In the genomic region with DNA sequence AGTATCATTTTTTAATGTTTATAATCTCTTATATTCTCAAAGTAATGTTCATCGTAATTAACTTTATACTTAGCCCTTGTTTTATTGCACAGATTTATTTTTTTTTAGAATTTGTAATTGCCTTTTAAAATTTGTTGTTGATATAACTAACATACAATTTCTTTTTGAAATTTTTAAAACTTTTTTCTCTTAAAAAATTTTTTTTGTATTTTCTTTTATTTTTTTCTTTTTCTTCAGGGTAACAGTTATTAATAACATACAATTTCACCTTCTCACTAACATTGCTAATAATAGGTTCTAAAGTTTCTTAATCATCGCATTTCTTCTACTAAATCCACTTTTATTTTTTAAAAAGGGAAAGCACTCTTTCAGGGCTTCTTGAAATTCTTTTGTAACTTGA, we compare ENCODE assay signal across 1 cellular context.
TF ChIP-seq lines count a peak whose summit lies in the region.

No MANE protein-coding gene starts in this region.

TF ChIP-seq in IMR-90, 13 proteins besides CTCF, POLR2A, EP300 and RAD21:
- TF ChIP-seq RCOR1 (IDR thresholded peaks at IDR 0.05; ENCODE audit: insufficient replicate concordance, low read length), result no peak
- TF ChIP-seq NFE2L2 (IDR thresholded peaks at IDR 0.05; ENCODE audit: low read depth, low read length), result no peak
- TF ChIP-seq MXI1 (IDR thresholded peaks at IDR 0.05; ENCODE audit: borderline replicate concordance, low read depth, low read length), result no peak
- no peak for TF ChIP-seq MAFK (IDR thresholded peaks at IDR 0.05; ENCODE audit: low read depth, low read length)
- no peak for TF ChIP-seq BHLHE40 (IDR thresholded peaks at IDR 0.05; ENCODE audit: low read depth, low read length)
- TF ChIP-seq RFX5 (IDR thresholded peaks at IDR 0.05; ENCODE audit: low read depth, low read length), result no peak
- no peak for TF ChIP-seq MAZ (IDR thresholded peaks at IDR 0.05; ENCODE audit: borderline replicate concordance, low read depth, low read length)
- TF ChIP-seq CEBPB (IDR thresholded peaks at IDR 0.05; ENCODE audit: low read depth, low read length), result no peak
- no peak for TF ChIP-seq FOS (IDR thresholded peaks at IDR 0.05; ENCODE audit: low read depth, low read length)
- no peak for TF ChIP-seq SMC3 (IDR thresholded peaks at IDR 0.05; ENCODE audit: low read depth, low read length)
- TF ChIP-seq CHD1 (IDR thresholded peaks at IDR 0.05; ENCODE audit: low read depth, low read length), result no peak
